In the genomic region with DNA sequence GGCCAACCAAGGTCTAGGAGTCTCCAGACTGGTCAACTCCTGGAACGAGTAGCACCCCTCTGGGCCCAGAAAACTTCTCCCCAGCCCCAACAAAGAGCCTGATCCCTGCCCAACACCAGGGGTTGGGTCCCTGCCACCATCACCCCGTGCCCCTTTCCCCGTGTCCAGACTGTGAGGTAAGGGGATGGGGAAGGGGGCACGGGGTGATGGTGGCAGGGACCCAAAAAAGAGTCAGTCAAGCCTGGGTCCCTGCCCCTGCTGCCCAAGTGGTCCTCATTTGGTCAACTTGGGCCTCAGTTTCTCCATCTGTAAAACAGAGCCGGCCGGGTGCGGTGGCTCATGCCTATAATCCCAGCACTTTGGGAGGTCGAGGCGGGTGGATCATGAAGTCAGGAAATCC, we compare ENCODE assay signal across 11 cellular contexts. TPM values are rescaled to one million over a fixed set of nuclear protein-coding genes. Genes with fewer than 3 reads are reported as not detected.
DNase-seq lines count a peak whose midpoint lies in the region; ATAC-seq, FAIRE-seq and TF ChIP-seq lines count a peak whose summit lies in the region.
"Had no signal": no experiment of that assay in that cellular context is flagged by ENCODE, and none has a peak within 500 bp of the region (broad histone marks: within the 10 kb centered on the region; RNA-seq: fewer than 3 reads in every experiment).

No MANE protein-coding gene starts in this region.

- TF ChIP-seq EP300 in HepG2 (IDR thresholded peaks at IDR 0.05; ENCODE audit: low read depth in 2 of 2, low read length in 2 of 2) (no peak), HepG2 (CRISPR knock-in tag; IDR thresholded peaks at IDR 0.05; ENCODE audit: borderline replicate concordance) (no peak)

- H3K4me3 ChIP-seq in HepG2 (replicated peaks in 1 of 3; ENCODE audit: insufficient read depth in 1 of 3, low read depth in 2 of 3, low read length in 3 of 3), result peak overlapping the region in 1 of 3 experiments; percentile 91; a peak in 1 of 6 replicates
- H3K4me3 ChIP-seq in tibial artery, result peak overlapping the region in 1 of 2 donors; percentile 66
- no peak overlapping the region for H3K4me3 ChIP-seq in A673 (ENCODE audit: low read depth, low read length, poor library complexity, severe bottlenecking)

- H2AFZ ChIP-seq in HepG2 (ENCODE audit: low read length), result no peak overlapping the region

- peaks cover 13% of the 10 kb centered on the region for H4K20me1 ChIP-seq in HepG2 (ENCODE audit: insufficient read depth, low read length)

- no peak for TF ChIP-seq POLR2A in HepG2 (IDR thresholded peaks at IDR 0.05; ENCODE audit: insufficient read depth in 1 of 2, low read depth in 2 of 2, low read length in 2 of 2)

- peak overlapping the region; percentile 85; the same call in 1 of the 2 replicates for H3K9ac ChIP-seq in HepG2 (ENCODE audit: insufficient read depth, low read depth, low read length)

- no peaks in the 10 kb centered on the region for H3K27me3 Mint-ChIP-seq in activated T-cell treated with anti-CD3 and anti-CD28 coated beads, Interleukin-2, amount 50 U/mL, for 24 hours
- H3K27me3 Mint-ChIP-seq in activated naive CD8-positive, alpha-beta T cell treated with anti-CD3 and anti-CD28 coated beads for 36 hours, result peaks cover 4% of the 10 kb centered on the region

- no peak for FAIRE-seq in HepG2 (lab: Jason Lieb, UNC)

- no peaks in the 10 kb centered on the region for H3K36me3 ChIP-seq in HepG2 (replicated peaks in 1 of 2; ENCODE audit: control insufficient read depth in 1 of 2, insufficient read depth in 2 of 2, low read length in 2 of 2)
- no peaks in the 10 kb centered on the region for H3K36me3 ChIP-seq in tibial artery
- no peaks in the 10 kb centered on the region for H3K36me3 ChIP-seq in A673 (ENCODE audit: insufficient read depth, low read length, poor library complexity, severe bottlenecking)

- H3K27me3 ChIP-seq in HepG2 (ENCODE audit: control insufficient read depth in 1 of 2, insufficient read depth in 2 of 2, low read length in 2 of 2) (no peaks in the 10 kb centered on the region; a peak in 1 of 5 replicates), tibial artery (no peaks in the 10 kb centered on the region), A673 (replicated peaks; ENCODE audit: insufficient read depth, low read depth, low read length, poor library complexity) (no peaks in the 10 kb centered on the region)

- H3K4me1 ChIP-seq in HepG2 (ENCODE audit: insufficient read depth, low read length) (peaks cover 72% of the 10 kb centered on the region), tibial artery (peaks cover 0 to 69% (median 45%) of the 10 kb centered on the region in 4 donors), A673 (ENCODE audit: insufficient read depth, low read length, poor library complexity, severe bottlenecking) (no peaks in the 10 kb centered on the region)

- peaks cover 35% of the 10 kb centered on the region for H3K79me2 ChIP-seq in HepG2 (ENCODE audit: insufficient read depth, low read length)

- intact Hi-C loops in HepG2 (cut with micrococcal nuclease; ENCODE audit: unreplicated experiment), result loop anchor here (10.0 kb wide), 1 partner anchor 54 kb away; no protein-coding TSS in a partner anchor
- intact Hi-C loops in tibial artery (cut with DNase I; ENCODE audit: low total_unique reads), result no loop called here
- intact Hi-C loops in A673 (cut with micrococcal nuclease; ENCODE audit: unreplicated experiment), result no loop called here

- 83% methylated on average over 2 of the region's 9 CpGs for WGBS in HepG2 (ENCODE audit: low lambda C conversion rate)

- H3K27ac Mint-ChIP-seq in activated T-cell treated with anti-CD3 and anti-CD28 coated beads, Interleukin-2, amount 50 U/mL, for 24 hours, result peak overlapping the region; percentile 100
- H3K27ac Mint-ChIP-seq in activated naive CD8-positive, alpha-beta T cell treated with anti-CD3 and anti-CD28 coated beads for 36 hours, result peak overlapping the region; percentile 93

- H3K27ac ChIP-seq in HepG2 (ENCODE audit: extremely low read length, insufficient read depth, low read length) (no peak overlapping the region), tibial artery (peak overlapping the region; percentile 77 to 83), A673 (ENCODE audit: low read depth, low read length, poor library complexity, severe bottlenecking) (no peak overlapping the region)

- POLR2A ChIA-PET in HepG2 (lab: Yijun Ruan, JAX) (interaction anchor here (1.4 to 2.0 kb wide), 3 partner anchors 8 to 45 kb away, joined by 5 to 10 read pairs (median 6); no protein-coding TSS in a partner anchor), A673 (lab: Charles Lee; ENCODE audit: low non-redundant PET) (no interaction called here)

- no peak for TF ChIP-seq RAD21 in HepG2 (CRISPR knock-in tag; IDR thresholded peaks at IDR 0.05)

- BruUV-seq in HepG2 (replicated peaks; lab: Mats Ljungman, UMichigan), result no TSS peak
- BruUV-seq in A673 (replicated peaks; lab: Mats Ljungman, UMichigan), result no TSS peak

- H3K4me3 Mint-ChIP-seq in activated T-cell treated with anti-CD3 and anti-CD28 coated beads, Interleukin-2, amount 50 U/mL, for 24 hours, result peak overlapping the region; percentile 100
- H3K4me3 Mint-ChIP-seq in activated naive CD8-positive, alpha-beta T cell treated with anti-CD3 and anti-CD28 coated beads for 36 hours, result peak overlapping the region; percentile 95

- DNase-seq in activated T-cell treated with anti-CD3 and anti-CD28 coated beads, Interleukin-2, amount 50 U/mL, for 24 hours, result no peak
- DNase-seq in activated T-cell treated with anti-CD3 and anti-CD28 coated beads, Interleukin-2, amount 50 U/mL, for 1 hour, result no peak
- DNase-seq in activated naive CD8-positive, alpha-beta T cell treated with anti-CD3 and anti-CD28 coated beads for 36 hours, result no peak
- DNase-seq in HepG2 (ENCODE audit: low spot score), result no peak
- DNase-seq in tibial artery, result no peak
- DNase-seq in A673 (ENCODE audit: low spot score), result no peak
- DNase-seq: effector CD8-positive, alpha-beta T cell; left colon; NCI-H1092 had no signal

- H3K9me3 ChIP-seq in HepG2 (ENCODE audit: low read length), result no peaks in the 10 kb centered on the region
- no peaks in the 10 kb centered on the region for H3K9me3 ChIP-seq in tibial artery
- no peaks in the 10 kb centered on the region for H3K9me3 ChIP-seq in A673 (ENCODE audit: low read depth, low read length, poor library complexity, severe bottlenecking)

- no peaks in the 10 kb centered on the region for H3K9me3 Mint-ChIP-seq in activated T-cell treated with anti-CD3 and anti-CD28 coated beads, Interleukin-2, amount 50 U/mL, for 24 hours
- no peaks in the 10 kb centered on the region for H3K9me3 Mint-ChIP-seq in activated naive CD8-positive, alpha-beta T cell treated with anti-CD3 and anti-CD28 coated beads for 36 hours

- in situ Hi-C loops in HepG2 (cut with HindIII; ENCODE audit: extremely low pct_ligation_motif_present, low pct_unique_long_range_greater_than_20kb), result no loop called here

- CTCF ChIA-PET in HepG2 (lab: Yijun Ruan, JAX; ENCODE audit: low intra/inter-chr PET ratio, low total read pairs) (no interaction called here), A673 (lab: Charles Lee) (interaction anchor here (0.6 kb wide), 1 partner anchor 27 kb away, joined by 6 read pairs; no protein-coding TSS in a partner anchor)

- TF ChIP-seq CTCF in HepG2 (CRISPR knock-in tag; IDR thresholded peaks at IDR 0.05), result no peak
- no peak for TF ChIP-seq CTCF in tibial artery (IDR thresholded peaks at IDR 0.05)
- no peak for TF ChIP-seq CTCF in A673 (conservative IDR thresholded peaks at IDR 0.05; ENCODE audit: low read depth, low read length)

- peaks cover 39% of the 10 kb centered on the region for H3K36me3 Mint-ChIP-seq in activated T-cell treated with anti-CD3 and anti-CD28 coated beads, Interleukin-2, amount 50 U/mL, for 24 hours (ENCODE audit: low read depth)
- peaks cover 25% of the 10 kb centered on the region for H3K36me3 Mint-ChIP-seq in activated naive CD8-positive, alpha-beta T cell treated with anti-CD3 and anti-CD28 coated beads for 36 hours

- no peak for ATAC-seq in HepG2
- no peak for ATAC-seq in GM21619 (IDR thresholded peaks at IDR 0.05; ENCODE audit: unreplicated experiment)
- no peak for ATAC-seq in HG03457 (IDR thresholded peaks at IDR 0.05; ENCODE audit: unreplicated experiment)
- ATAC-seq: left colon had no signal

- H3K4me1 Mint-ChIP-seq in activated T-cell treated with anti-CD3 and anti-CD28 coated beads, Interleukin-2, amount 50 U/mL, for 24 hours (ENCODE audit: low read depth), result peaks cover 65% of the 10 kb centered on the region
- peaks cover 39% of the 10 kb centered on the region for H3K4me1 Mint-ChIP-seq in activated naive CD8-positive, alpha-beta T cell treated with anti-CD3 and anti-CD28 coated beads for 36 hours

- peak overlapping the region; percentile 100 for H3K4me2 ChIP-seq in HepG2 (ENCODE audit: low read depth, low read length)

RNA-seq across cellular contexts. Expression of gene NBEAL2, which starts 1.1 kb away (rescaled TPM):
- 10 to 100 TPM; 63.1 to 67.4 TPM for total RNA-seq in activated naive CD8-positive, alpha-beta T cell treated with anti-CD3 and anti-CD28 coated beads for 36 hours
- total RNA-seq in HepG2 (2016; rRNA removed; fragmentation: Illumina TruSeq; extraction: Trizol), result 6.0 and 9.7 TPM in 2 replicates
- 1.8 and 2.7 TPM in 2 replicates for total RNA-seq in HepG2 (2016; cell fraction: cytosol; rRNA removed; fragmentation: Illumina TruSeq; extraction: Trizol; ENCODE audit: low read depth)
- total RNA-seq in HepG2 (2016; cell fraction: insoluble cytoplasmic fraction; rRNA removed; fragmentation: Illumina TruSeq; extraction: Trizol), result 6.0 and 8.3 TPM in 2 replicates
- total RNA-seq in HepG2 (2016; cell fraction: membrane; rRNA removed; fragmentation: Illumina TruSeq; extraction: Trizol), result 4.1 and 4.3 TPM in 2 replicates
- total RNA-seq in HepG2 (2016; cell fraction: nucleus; rRNA removed; fragmentation: Illumina TruSeq; extraction: Trizol), result 14.8 and 19.9 TPM in 2 replicates
- polyA plus RNA-seq in HepG2 (2011; rRNA removed), result 12.4 and 15.8 TPM in 2 replicates
- polyA plus RNA-seq in HepG2 (2011; cell fraction: cytosol; rRNA removed), result 3.6 and 4.9 TPM in 2 replicates
- polyA plus RNA-seq in HepG2 (2011; cell fraction: nucleus; rRNA removed), result 222 and 246 TPM in 2 replicates
- polyA plus RNA-seq in HepG2 (2012), result 7.9 and 16.7 TPM in 2 replicates
- 0.67 and 0.80 TPM in 2 replicates for polyA plus RNA-seq in HepG2 (2016; cell fraction: cytosol; fragmentation: Illumina TruSeq; extraction: Trizol; ENCODE audit: low read depth)
- polyA plus RNA-seq in HepG2 (2016; cell fraction: insoluble cytoplasmic fraction; fragmentation: Illumina TruSeq; extraction: Trizol; ENCODE audit: low read depth), result 6.4 and 7.7 TPM in 2 replicates
- polyA plus RNA-seq in HepG2 (2016; cell fraction: membrane; fragmentation: Illumina TruSeq; extraction: Trizol; ENCODE audit: low read depth), result 1.5 and 1.8 TPM in 2 replicates
- polyA plus RNA-seq in HepG2 (2016; cell fraction: nucleus; fragmentation: Illumina TruSeq; extraction: Trizol; ENCODE audit: insufficient read depth, low read depth), result 69.9 and 76.5 TPM in 2 replicates
- polyA minus RNA-seq in HepG2 (2011; rRNA and poly(A)+ RNA removed; ENCODE audit: low replicate concordance), result 8.9 and 19.6 TPM in 2 replicates
- polyA minus RNA-seq in HepG2 (2011; cell fraction: cytosol; rRNA and poly(A)+ RNA removed), result 2.9 and 3.9 TPM in 2 replicates
- polyA minus RNA-seq in HepG2 (2011; cell fraction: nucleus; rRNA and poly(A)+ RNA removed), result 18.7 and 21.3 TPM in 2 replicates
- total RNA-seq in A673 (2021), result 15.7 and 17.8 TPM in 2 replicates

RNA-seq across cellular contexts. Expression of gene CCDC12, which starts 1.8 kb away (rescaled TPM):
- total RNA-seq in activated naive CD8-positive, alpha-beta T cell treated with anti-CD3 and anti-CD28 coated beads for 36 hours, result 10 to 100 TPM; 48.8 to 55.4 TPM
- 49.5 and 55.2 TPM in 2 replicates for total RNA-seq in HepG2 (2016; rRNA removed; fragmentation: Illumina TruSeq; extraction: Trizol)
- 28.7 and 32.4 TPM in 2 replicates for total RNA-seq in HepG2 (2016; cell fraction: cytosol; rRNA removed; fragmentation: Illumina TruSeq; extraction: Trizol; ENCODE audit: low read depth)
- 52.2 and 56.9 TPM in 2 replicates for total RNA-seq in HepG2 (2016; cell fraction: insoluble cytoplasmic fraction; rRNA removed; fragmentation: Illumina TruSeq; extraction: Trizol)
- total RNA-seq in HepG2 (2016; cell fraction: membrane; rRNA removed; fragmentation: Illumina TruSeq; extraction: Trizol), result 27.1 and 29.7 TPM in 2 replicates
- total RNA-seq in HepG2 (2016; cell fraction: nucleus; rRNA removed; fragmentation: Illumina TruSeq; extraction: Trizol), result 28.6 and 32.0 TPM in 2 replicates
- 28.9 and 30.1 TPM in 2 replicates for polyA plus RNA-seq in HepG2 (2011; rRNA removed)
- polyA plus RNA-seq in HepG2 (2011; cell fraction: cytosol; rRNA removed), result 32.7 and 35.6 TPM in 2 replicates
- polyA plus RNA-seq in HepG2 (2011; cell fraction: nucleus; rRNA removed), result 40.0 and 40.6 TPM in 2 replicates
- 26.3 and 31.7 TPM in 2 replicates for polyA plus RNA-seq in HepG2 (2012)
- 14.7 and 15.4 TPM in 2 replicates for polyA plus RNA-seq in HepG2 (2016; cell fraction: cytosol; fragmentation: Illumina TruSeq; extraction: Trizol; ENCODE audit: low read depth)
- polyA plus RNA-seq in HepG2 (2016; cell fraction: insoluble cytoplasmic fraction; fragmentation: Illumina TruSeq; extraction: Trizol; ENCODE audit: low read depth), result 73.4 and 79.9 TPM in 2 replicates
- 18.7 and 18.8 TPM in 2 replicates for polyA plus RNA-seq in HepG2 (2016; cell fraction: membrane; fragmentation: Illumina TruSeq; extraction: Trizol; ENCODE audit: low read depth)
- 55.2 TPM in 2 replicates for polyA plus RNA-seq in HepG2 (2016; cell fraction: nucleus; fragmentation: Illumina TruSeq; extraction: Trizol; ENCODE audit: insufficient read depth, low read depth)
- 53.2 and 59.2 TPM in 2 replicates for polyA minus RNA-seq in HepG2 (2011; rRNA and poly(A)+ RNA removed; ENCODE audit: low replicate concordance)
- 9.3 and 12.2 TPM in 2 replicates for polyA minus RNA-seq in HepG2 (2011; cell fraction: cytosol; rRNA and poly(A)+ RNA removed)
- 41.3 and 55.9 TPM in 2 replicates for polyA minus RNA-seq in HepG2 (2011; cell fraction: nucleus; rRNA and poly(A)+ RNA removed)
- 28.2 and 31.3 TPM in 2 replicates for total RNA-seq in A673 (2021)

Comparison
In these comparisons a context has a peak if more than half of its experiments do, and no peak if none do; other contexts are left out.
1. H3K27ac ChIP-seq: peak in tibial artery (2 of 2); none in HepG2 (single experiment) and A673 (single experiment).